ENCODE assay signal across 8 cellular contexts in the genomic region with DNA sequence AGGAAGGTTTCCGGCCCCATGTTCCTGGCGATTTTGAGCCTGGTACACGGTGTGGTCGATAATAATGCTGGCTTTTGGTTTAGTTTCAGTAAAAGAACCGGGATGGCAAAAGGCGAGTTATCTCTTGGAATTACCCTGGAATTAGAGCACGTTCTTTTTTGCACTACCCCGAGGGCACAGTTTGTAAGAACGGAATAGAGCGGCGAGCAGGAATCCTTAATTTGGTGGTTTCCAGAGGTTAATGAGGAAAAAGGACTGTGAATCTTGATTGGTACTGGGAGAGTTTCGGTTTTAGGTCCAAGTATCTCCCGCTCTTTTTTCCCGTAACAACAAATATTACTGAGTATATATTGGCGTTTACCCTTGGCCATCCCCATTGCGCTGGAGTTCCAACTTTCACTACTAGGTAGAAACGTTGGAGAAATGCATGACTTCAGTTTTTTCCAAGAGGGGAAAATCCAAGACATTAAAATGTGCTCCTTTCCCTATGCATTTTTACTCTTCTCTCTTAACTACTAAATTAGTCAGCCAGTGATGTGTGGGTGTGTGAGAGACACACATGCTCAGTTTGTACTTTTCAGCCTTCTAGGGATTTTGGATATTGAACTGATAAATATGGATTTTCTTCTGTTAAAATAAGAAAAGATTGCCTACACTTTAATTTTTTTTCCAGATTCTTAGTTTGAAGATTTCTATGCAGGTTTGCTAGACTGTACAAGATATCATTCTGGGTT.
DNase-seq lines count a peak whose midpoint lies in the region; ATAC-seq and TF ChIP-seq lines count a peak whose summit lies in the region.

No MANE protein-coding gene starts in this region.

- H2BK20ac ChIP-seq in H9 (ENCODE audit: low read depth, low read length, poor library complexity, severe bottlenecking), result no peak overlapping the region

- peak overlapping the region; percentile 89 to 97 for H3K4me3 Mint-ChIP-seq in H9

- H3K79me2 ChIP-seq in H9 (ENCODE audit: insufficient read depth, low read length) (no peaks in the 10 kb centered on the region), trophoblast cell (ENCODE audit: control insufficient read depth, insufficient read depth, low read length, poor library complexity) (peaks cover 4% of the 10 kb centered on the region)

- TF ChIP-seq CTCF in AG04449 (IDR thresholded peaks at IDR 0.05; ENCODE audit: insufficient read depth, low read length, missing control alignments) (no peak), H9 (conservative IDR thresholded peaks at IDR 0.05) (no peak), VCaP (conservative IDR thresholded peaks at IDR 0.05) (no peak), foreskin keratinocyte (conservative IDR thresholded peaks at IDR 0.05) (no peak)

- no peak overlapping the region for H2BK5ac ChIP-seq in H9 (ENCODE audit: insufficient read length, low read length)
- H2BK5ac ChIP-seq in trophoblast cell (ENCODE audit: low read depth, low read length, poor library complexity), result peak overlapping the region; percentile 98

- peaks cover 6 to 9% of the 10 kb centered on the region in 2 experiments for H3K9me3 Mint-ChIP-seq in H9

- peaks cover 6% of the 10 kb centered on the region for H3K9me3 ChIP-seq in H9 (ENCODE audit: control insufficient read depth, low read depth, low read length)
- peaks cover 2% of the 10 kb centered on the region for H3K9me3 ChIP-seq in trophoblast cell (ENCODE audit: insufficient read depth, low read depth, low read length)

- H3K27ac ChIP-seq in H9 (ENCODE audit: insufficient read length, low read depth, low read length) (no peak overlapping the region), VCaP (peak overlapping the region; percentile 83), foreskin keratinocyte (peak overlapping the region; percentile 90), trophoblast cell (ENCODE audit: low read depth, low read length) (no peak overlapping the region)

- peaks cover 2% of the 10 kb centered on the region; the same call in 1 of the 2 replicates for H3K4me1 ChIP-seq in H9 (ENCODE audit: insufficient read depth, low read length)
- H3K4me1 ChIP-seq in foreskin keratinocyte, result peaks cover 4% of the 10 kb centered on the region
- H3K4me1 ChIP-seq in trophoblast cell (ENCODE audit: control insufficient read depth in 1 of 2, insufficient read depth in 2 of 2, low read length in 2 of 2), result peaks cover 4% of the 10 kb centered on the region in 2 experiments

- peak overlapping the region; percentile 99 to 100 (median 100) for H3K27ac Mint-ChIP-seq in H9

- DNase-seq in AG04449 (ENCODE audit: low read depth, low spot score) (no peak), H9 (no peak), foreskin keratinocyte (peak in 1 of 2 donors; percentile 23), trophoblast cell (peak in 1 of 2 donors; percentile 54), occipital lobe (lab: John Stamatoyannopoulos, UW) (no peak), NCI-H1092 (lab: John Stamatoyannopoulos, UW) (no peak)

- H4K20me1 ChIP-seq in H9 (ENCODE audit: control insufficient read depth, insufficient read depth, insufficient read length), result no peaks in the 10 kb centered on the region

- H3K18ac ChIP-seq in H9 (ENCODE audit: insufficient read length, low read depth, low read length), result no peak overlapping the region
- H3K18ac ChIP-seq in trophoblast cell (ENCODE audit: low read length), result peak overlapping the region; percentile 86

- no peaks in the 10 kb centered on the region for H3K36me3 ChIP-seq in trophoblast cell (ENCODE audit: control insufficient read depth in 1 of 2, insufficient read depth in 2 of 2, low read length in 2 of 2)

- peaks cover 0 to 5% of the 10 kb centered on the region in 2 experiments; a peak in 2 of 4 replicates for H3K4me1 Mint-ChIP-seq in H9

- H4K8ac ChIP-seq in H9 (replicated peaks; ENCODE audit: insufficient read length, low read depth, low read length), result no peak overlapping the region
- H4K8ac ChIP-seq in trophoblast cell (ENCODE audit: low read depth, low read length), result peak overlapping the region; percentile 94

- peak overlapping the region; percentile 13 for H4K12ac ChIP-seq in trophoblast cell (ENCODE audit: low read depth, low read length)

- no CpG with 5 or more reads among the region's 17 CpGs for WGBS in H9 (ENCODE audit: extremely low coverage, insufficient read length, low lambda C conversion rate)
- WGBS in trophoblast cell (ENCODE audit: extremely low coverage, insufficient coverage, insufficient read length), result no CpG with 5 or more reads among the region's 17 CpGs

- no peak overlapping the region for H3T11ph ChIP-seq in H9 (ENCODE audit: low read length)

- H3K27me3 ChIP-seq in H9 (ENCODE audit: insufficient read depth, low read length), result no peaks in the 10 kb centered on the region
- no peaks in the 10 kb centered on the region for H3K27me3 ChIP-seq in foreskin keratinocyte
- no peaks in the 10 kb centered on the region for H3K27me3 ChIP-seq in trophoblast cell (ENCODE audit: insufficient read depth, low read length)

- no peaks in the 10 kb centered on the region; a peak in 2 of 7 replicates for H3K36me3 Mint-ChIP-seq in H9 (ENCODE audit: insufficient read depth in 1 of 3, low read depth in 3 of 3)

- H3K4me3 ChIP-seq in AG04449 (ENCODE audit: low read depth, low read length) (peak overlapping the region; percentile 83), trophoblast cell (ENCODE audit: low read depth, low read length) (peak overlapping the region; percentile 86)

- H4K91ac ChIP-seq in H9 (ENCODE audit: insufficient read length, low read depth, low read length) (no peak overlapping the region), trophoblast cell (ENCODE audit: low read depth, low read length) (peak overlapping the region; percentile 93)

- H3K14ac ChIP-seq in H9 (ENCODE audit: insufficient read depth, low read length), result peak overlapping the region; percentile 76; the same call in 1 of the 2 replicates
- H3K14ac ChIP-seq in trophoblast cell (ENCODE audit: low read length), result peak overlapping the region; percentile 81

- H2AFZ ChIP-seq in H9 (ENCODE audit: low read length), result peak overlapping the region; percentile 53
- H2AFZ ChIP-seq in trophoblast cell (ENCODE audit: insufficient read depth, low read length, poor library complexity), result peak overlapping the region; percentile 55

- H3K4ac ChIP-seq in H9 (ENCODE audit: low read depth, low read length) (no peak overlapping the region), trophoblast cell (ENCODE audit: low read depth, low read length) (no peak overlapping the region)

- H3K23me2 ChIP-seq in H9 (ENCODE audit: insufficient read length, low read depth, low read length, poor library complexity, severe bottlenecking), result peaks cover 5% of the 10 kb centered on the region

- H2BK120ac ChIP-seq in H9 (ENCODE audit: low read depth, low read length, poor library complexity, severe bottlenecking), result no peak overlapping the region
- H2BK120ac ChIP-seq in trophoblast cell (ENCODE audit: insufficient read depth, low read length, poor library complexity), result no peak overlapping the region

- no peak for ATAC-seq in foreskin keratinocyte
- ATAC-seq in HG03135 (IDR thresholded peaks at IDR 0.05; ENCODE audit: unreplicated experiment), result no peak

- no peak overlapping the region for H2BK15ac ChIP-seq in H9 (ENCODE audit: low read depth, low read length)

- H3K4me2 ChIP-seq in H9 (ENCODE audit: insufficient read depth, insufficient read length, low read length) (peak overlapping the region; percentile 82), trophoblast cell (ENCODE audit: low read length) (peak overlapping the region; percentile 100)

- no peak overlapping the region for H2BK12ac ChIP-seq in H9 (ENCODE audit: insufficient read length, low read depth, low read length)
- no peak overlapping the region for H2BK12ac ChIP-seq in trophoblast cell (ENCODE audit: low read length)

- CTCF ChIA-PET in AG04449 (lab: Yijun Ruan, JAX), result no interaction called here

- H3K23ac ChIP-seq in H9 (ENCODE audit: insufficient read length, low read depth, low read length), result no peak overlapping the region
- no peak overlapping the region for H3K23ac ChIP-seq in trophoblast cell (ENCODE audit: low read length)

- H3K56ac ChIP-seq in H9 (ENCODE audit: insufficient read length, low read depth, low read length), result no peak overlapping the region

- peaks cover 6% of the 10 kb centered on the region for H3K27me3 Mint-ChIP-seq in H9 (ENCODE audit: low read depth)

- no peak overlapping the region for H2AK5ac ChIP-seq in H9 (ENCODE audit: insufficient read length, low read length)
- no peak overlapping the region for H2AK5ac ChIP-seq in trophoblast cell (ENCODE audit: low read length)

- POLR2A ChIA-PET in AG04449 (lab: Yijun Ruan, JAX), result no interaction called here

- no peak overlapping the region for H4K5ac ChIP-seq in H9 (ENCODE audit: insufficient read length, low read depth, low read length)

- H3K9ac ChIP-seq in H9 (ENCODE audit: extremely low read depth, insufficient read length, low read length) (peak overlapping the region; percentile 75), trophoblast cell (ENCODE audit: low read length) (peak overlapping the region; percentile 79)

- H3K79me1 ChIP-seq in H9 (ENCODE audit: insufficient read depth, low read depth, low read length, poor library complexity, severe bottlenecking) (no peaks in the 10 kb centered on the region), trophoblast cell (ENCODE audit: low read length) (peaks cover 7% of the 10 kb centered on the region)

Comparison
In these comparisons a context has a peak if more than half of its experiments do, and no peak if none do; other contexts are left out.
1. H3K27ac ChIP-seq: peak in VCaP (single experiment) and foreskin keratinocyte (single experiment); none in H9 (single experiment) and trophoblast cell (single experiment).